19 cellular contexts compared by ENCODE assay signal in the genomic region with DNA sequence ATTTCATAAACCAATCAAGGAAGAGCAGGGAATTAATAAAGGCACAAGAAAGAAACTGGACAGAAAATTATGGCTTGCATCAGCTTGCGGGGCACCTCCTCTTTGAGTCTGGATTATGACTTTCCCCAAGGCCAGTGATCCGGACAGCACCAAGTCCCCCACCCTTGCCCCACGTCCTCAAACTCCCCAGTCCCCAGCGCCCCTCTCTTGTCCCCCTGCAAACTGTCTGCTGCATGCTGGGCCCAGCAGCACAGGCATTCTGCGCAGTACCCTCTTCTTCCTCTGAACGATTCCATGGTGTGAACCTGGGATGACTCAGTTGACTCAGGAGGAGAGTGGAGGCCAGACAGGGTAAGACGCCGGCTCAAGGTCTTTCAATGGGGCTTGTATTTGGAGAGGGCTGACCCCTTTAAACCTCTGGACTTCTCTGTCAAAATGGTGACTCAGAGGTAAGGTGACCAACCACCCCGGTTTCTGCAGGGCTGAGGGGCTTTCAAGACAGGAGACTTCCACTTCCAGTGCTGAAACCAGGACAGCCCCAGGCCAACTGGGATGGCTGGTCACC. TPM values are rescaled to one million over a fixed set of nuclear protein-coding genes. Genes with fewer than 3 reads are reported as not detected.
DNase-seq lines count a peak whose midpoint lies in the region; ATAC-seq and TF ChIP-seq lines count a peak whose summit lies in the region.
"Had no signal": no experiment of that assay in that cellular context is flagged by ENCODE, and none has a peak within 500 bp of the region (broad histone marks: within the 10 kb centered on the region; RNA-seq: fewer than 3 reads in every experiment).

No MANE protein-coding gene starts in this region.

- ATAC-seq in HG02981 (IDR thresholded peaks at IDR 0.05; ENCODE audit: unreplicated experiment) = no peak
- ATAC-seq: activated CD4-positive, CD25-positive, alpha-beta regulatory T cell treated with anti-CD3 and anti-CD28 coated beads, Interleukin-2, amount 50 U/mL, for 24 hours had no signal

- no peaks in the 10 kb centered on the region for H3K36me3 Mint-ChIP-seq in Calu3 (ENCODE audit: insufficient read depth, unreplicated experiment)

- H4K20me1 ChIP-seq in BLaER1 treated with 17β-estradiol and CSF1 and Interleukin-3, amounts not matched to agents 10 nM and 100 nM = peaks cover 0 to 71% (median 49%) of the 10 kb centered on the region in 11 experiments; a peak in 17 of 22 replicates

- peak overlapping the region in 2 of 11 experiments; percentile 18 to 28; a peak in 1 of 22 replicates for H3K27ac ChIP-seq in BLaER1 treated with 17β-estradiol and CSF1 and Interleukin-3, amounts not matched to agents 10 nM and 100 nM
- H3K27ac ChIP-seq in esophagus muscularis mucosa (replicated peaks in 1 of 4) (peak overlapping the region; percentile 80 to 88 (median 84)), skeletal muscle tissue (ENCODE audit: low read depth, low read length) (peak overlapping the region; percentile 72), RWPE1 (no peak overlapping the region)

- H3K36me3 ChIP-seq in BLaER1 treated with 17β-estradiol and CSF1 and Interleukin-3, amounts not matched to agents 10 nM and 100 nM = peaks cover 0 to 34% (median 18%) of the 10 kb centered on the region in 11 experiments; a peak in 15 of 22 replicates
- H3K36me3 ChIP-seq in esophagus muscularis mucosa (peaks cover 0 to 10% (median under 1%) of the 10 kb centered on the region in 4 donors), skeletal muscle tissue (ENCODE audit: control insufficient read depth in 3 of 3, insufficient read depth in 3 of 3, low read length in 3 of 3) (peaks cover 0 to 3% (median 0%) of the 10 kb centered on the region in 3 donors), H7 (replicated peaks; ENCODE audit: control insufficient read depth, insufficient read depth, low read length) (no peaks in the 10 kb centered on the region)
- H3K36me3 ChIP-seq: adrenal gland, HAP-1 had no signal

- BruUV-seq in Calu3 (replicated peaks; lab: Mats Ljungman, UMichigan) = no TSS peak

- DNase-seq in RPMI7951 (ENCODE audit: low read depth) (peak; percentile 76), esophagus muscularis mucosa (ENCODE audit: extremely low spot score) (no peak), H7 (no peak), RWPE1 (ENCODE audit: low spot score) (no peak), Calu3 (no peak)
- DNase-seq: COR-L47, endodermal cell, hypothalamus, midbrain, OCI-M1, T-helper 9 cell had no signal

- H3K9me3 Mint-ChIP-seq in Calu3 (ENCODE audit: low read depth, unreplicated experiment) = no peaks in the 10 kb centered on the region
- H3K9me3 Mint-ChIP-seq: activated T-helper 2 cell treated with anti-CD3 and anti-CD28 coated beads, Interferon-gamma antibody, Interleukin-2, Interleukin-4, amounts not matched to agents 10 μg/mL and 5 μg/mL and 100 μg/mL, durations not matched to agents 14 hours and 24 hours and 36 hours; endodermal cell; type B pancreatic cell had no signal

- H3K9ac ChIP-seq in BLaER1 treated with 17β-estradiol and CSF1 and Interleukin-3, amounts not matched to agents 10 nM and 100 nM = peak overlapping the region in 1 of 11 experiments; percentile 39; a peak in 2 of 22 replicates
- H3K9ac ChIP-seq in skeletal muscle tissue (ENCODE audit: low read depth in 1 of 3, low read length in 3 of 3) = no peak overlapping the region

- WGBS in esophagus muscularis mucosa = 85% methylated on average over 9 of the region's 9 CpGs

- CTCF ChIA-PET in RWPE1 (lab: Yijun Ruan, JAX) = interaction anchor here (0.9 kb wide), 1 partner anchor 51 kb away, joined by 3 read pairs; no protein-coding TSS in a partner anchor
- CTCF ChIA-PET in Calu3 (lab: Charles Lee) = interaction anchor here (1.8 kb wide), 1 partner anchor 54 kb away, joined by 5 read pairs; no protein-coding TSS in a partner anchor

- TF ChIP-seq EP300 in esophagus muscularis mucosa (IDR thresholded peaks at IDR 0.05) = no peak

- H3K9me3 ChIP-seq in BLaER1 treated with 17β-estradiol and CSF1 and Interleukin-3, amounts not matched to agents 10 nM and 100 nM (replicated peaks in 1 of 11) = no peaks in the 10 kb centered on the region
- H3K9me3 ChIP-seq in esophagus muscularis mucosa (no peaks in the 10 kb centered on the region), skeletal muscle tissue (ENCODE audit: control insufficient read depth in 3 of 3, low read length in 3 of 3) (no peaks in the 10 kb centered on the region)
- H3K9me3 ChIP-seq: adrenal gland, HAP-1 had no signal

- no peak overlapping the region for H3K27ac Mint-ChIP-seq in Calu3 (ENCODE audit: unreplicated experiment)
- H3K27ac Mint-ChIP-seq: activated T-helper 2 cell treated with anti-CD3 and anti-CD28 coated beads, Interferon-gamma antibody, Interleukin-2, Interleukin-4, amounts not matched to agents 10 μg/mL and 5 μg/mL and 100 μg/mL, durations not matched to agents 14 hours and 24 hours and 36 hours; endodermal cell; type B pancreatic cell had no signal

- peaks cover 37% of the 10 kb centered on the region for H3K27me3 Mint-ChIP-seq in Calu3 (ENCODE audit: unreplicated experiment)
- H3K27me3 Mint-ChIP-seq: type B pancreatic cell had no signal

- H3K4me2 ChIP-seq in BLaER1 treated with 17β-estradiol and CSF1 and Interleukin-3, amounts not matched to agents 10 nM and 100 nM = peak overlapping the region in 9 of 11 experiments; percentile 60 to 73 (median 68); a peak in 15 of 22 replicates

- POLR2A ChIA-PET in RWPE1 (lab: Yijun Ruan, JAX; ENCODE audit: low non-redundant PET) = no interaction called here

- peaks cover 15 to 69% (median 55%) of the 10 kb centered on the region in 10 experiments for H3K4me1 ChIP-seq in BLaER1 treated with 17β-estradiol and CSF1 and Interleukin-3, amounts not matched to agents 10 nM and 100 nM
- H3K4me1 ChIP-seq in esophagus muscularis mucosa (peaks cover 13 to 56% (median 53%) of the 10 kb centered on the region in 4 donors), skeletal muscle tissue (ENCODE audit: control insufficient read depth in 3 of 3, insufficient read depth in 3 of 3, low read length in 3 of 3) (peaks cover 5 to 43% (median 16%) of the 10 kb centered on the region in 3 donors)

- H3K27me3 ChIP-seq in BLaER1 treated with 17β-estradiol and CSF1 and Interleukin-3, amounts not matched to agents 10 nM and 100 nM = no peaks in the 10 kb centered on the region
- H3K27me3 ChIP-seq in esophagus muscularis mucosa (no peaks in the 10 kb centered on the region), skeletal muscle tissue (ENCODE audit: control insufficient read depth in 3 of 3, insufficient read depth in 3 of 3, low read length in 3 of 3) (no peaks in the 10 kb centered on the region), H7 (ENCODE audit: control insufficient read depth, insufficient read depth, low read length) (no peaks in the 10 kb centered on the region)
- H3K27me3 ChIP-seq: adrenal gland had no signal

- H3K4me3 Mint-ChIP-seq in Calu3 (ENCODE audit: low read depth, unreplicated experiment) = no peak overlapping the region
- H3K4me3 Mint-ChIP-seq: endodermal cell, type B pancreatic cell had no signal

- TF ChIP-seq POLR2A in esophagus muscularis mucosa (IDR thresholded peaks at IDR 0.05; ENCODE audit: low read depth) = no peak

- H3K4me3 ChIP-seq in BLaER1 treated with 17β-estradiol and CSF1 and Interleukin-3, amounts not matched to agents 10 nM and 100 nM = no peak overlapping the region
- H3K4me3 ChIP-seq in esophagus muscularis mucosa = no peak overlapping the region
- no peak overlapping the region for H3K4me3 ChIP-seq in skeletal muscle tissue (ENCODE audit: low read length in 3 of 3)
- no peak overlapping the region for H3K4me3 ChIP-seq in H7 (ENCODE audit: insufficient read depth, low read depth, low read length)
- H3K4me3 ChIP-seq: adrenal gland, HAP-1 had no signal

- TF ChIP-seq CTCF in esophagus muscularis mucosa (IDR thresholded peaks at IDR 0.05) (no peak), RWPE1 (conservative IDR thresholded peaks at IDR 0.05; ENCODE audit: low read depth) (no peak), Calu3 (IDR thresholded peaks at IDR 0.05; ENCODE audit: unreplicated experiment) (no peak)

- no peaks in the 10 kb centered on the region for H3K4me1 Mint-ChIP-seq in Calu3 (ENCODE audit: low read depth, unreplicated experiment)
- H3K4me1 Mint-ChIP-seq: endodermal cell had no signal

- intact Hi-C loops in esophagus muscularis mucosa (cut with DNase I) (no loop called here), Calu3 (cut with micrococcal nuclease; ENCODE audit: unreplicated experiment) (loop anchor here (5.0 kb wide), 1 partner anchor 55 kb away; no protein-coding TSS in a partner anchor)

RNA-seq across cellular contexts. Expression of gene C14orf132, which starts 13.5 kb away (rescaled TPM):
- total RNA-seq in RPMI7951 (2014; rRNA removed; shearing (Covaris generic)) = 22.6 and 24.6 TPM in 2 replicates
- total RNA-seq in esophagus muscularis mucosa (10 to 100 TPM; 28.3 to 78.3 (median 59.2) TPM), skeletal muscle tissue (8.9 TPM), Calu3 (2022) (1.3 and 2.6 TPM in 2 replicates)
- total RNA-seq in H7 (2014; rRNA removed; shearing (Covaris generic)) = 12.1 and 12.5 TPM in 2 replicates
